Comparison of ENCODE assay signal across 18 cellular contexts in genomic region chr3:14491396-14492190, GRCh38.
"Had no signal": no experiment of that assay in that cellular context is flagged by ENCODE, and none has a peak within 500 bp of the region (broad histone marks: within the 10 kb centered on the region; RNA-seq: fewer than 3 reads in every experiment).

No MANE protein-coding gene starts in this region.

- DNase-seq: activated CD4-positive, alpha-beta T cell treated with anti-CD3 and anti-CD28 coated beads for 48 hours; activated CD8-positive, alpha-beta memory T cell treated with anti-CD3 and anti-CD28 coated beads for 24 hours; activated gamma-delta T cell; amygdala; esophagus squamous epithelium; foreskin fibroblast; right lobe of liver; stimulated activated naive CD8-positive, alpha-beta T cell treated with anti-CD3 and anti-CD28 coated beads, Interleukin-15, Interleukin-2, amounts not matched to agents 100 U/mL and 50 U/mL, for 24 hours; upper lobe of left lung had no signal

- H3K27ac ChIP-seq: dorsolateral prefrontal cortex, esophagus squamous epithelium, pancreas, right lobe of liver, upper lobe of left lung had no signal

- H3K4me3 ChIP-seq: dorsolateral prefrontal cortex, esophagus squamous epithelium, pancreas, right lobe of liver, upper lobe of left lung had no signal

- H3K4me1 ChIP-seq: pancreas, right lobe of liver had no signal

- H3K4me3 Mint-ChIP-seq: activated naive CD8-positive, alpha-beta T cell; memory B cell; nephron; T-helper 1 cell treated with Interleukin-12 subunit alpha and Interleukin-12 subunit beta and Interleukin-4 antibody, amounts not matched to agents 30 μg/mL and 1 μg/mL, for 36 hours; WTC11 had no signal

- H3K9me3 Mint-ChIP-seq: memory B cell; nephron; T-helper 1 cell treated with Interleukin-12 subunit alpha and Interleukin-12 subunit beta and Interleukin-4 antibody, amounts not matched to agents 30 μg/mL and 1 μg/mL, for 36 hours; WTC11 had no signal

- H3K27ac Mint-ChIP-seq: activated naive CD8-positive, alpha-beta T cell; nephron; T-helper 1 cell treated with Interleukin-12 subunit alpha and Interleukin-12 subunit beta and Interleukin-4 antibody, amounts not matched to agents 30 μg/mL and 1 μg/mL, for 36 hours; WTC11 had no signal

- FAIRE-seq: pancreas had no signal

- H3K27me3 ChIP-seq: dorsolateral prefrontal cortex, esophagus squamous epithelium, pancreas, right lobe of liver, upper lobe of left lung had no signal

- H3K9me3 ChIP-seq: esophagus squamous epithelium, pancreas, right lobe of liver, upper lobe of left lung had no signal

- H3K4me1 Mint-ChIP-seq: memory B cell, WTC11 had no signal

- H3K27me3 Mint-ChIP-seq: memory B cell had no signal

- H3K36me3 ChIP-seq: pancreas, right lobe of liver had no signal

- ATAC-seq: left lobe of liver; pancreas; SK-N-SH treated with all-trans-retinoic acid at 6 μM for 48 hours; stimulated activated naive CD8-positive, alpha-beta T cell treated with anti-CD3 and anti-CD28 coated beads, Interleukin-15, Interleukin-2, amounts not matched to agents 100 U/mL and 50 U/mL, for 24 hours; WTC11 had no signal
